Comparison of ENCODE assay signal across 18 cellular contexts in the genomic region with DNA sequence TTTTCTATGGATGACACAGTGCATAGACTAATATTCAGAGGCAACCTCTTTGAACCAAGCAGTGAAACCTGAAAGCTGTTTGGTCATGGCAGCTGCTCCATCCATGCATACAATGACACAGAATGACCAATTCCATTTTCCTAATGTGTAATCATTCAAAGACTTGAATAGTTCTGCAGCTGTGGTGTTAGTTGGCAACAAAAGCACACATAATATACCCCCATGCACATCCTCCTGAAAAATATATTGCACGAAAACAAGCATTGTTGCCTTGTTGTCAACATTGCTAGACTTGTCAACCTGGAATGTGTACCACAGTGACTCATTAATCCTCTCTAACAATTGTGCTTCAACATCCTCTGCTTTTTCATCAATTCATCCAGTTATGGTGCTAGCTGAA.
A peak's percentile ranks its signal among the peaks of the same experiment; 100 is the strongest.
DNase-seq lines count a peak whose midpoint lies in the region; ATAC-seq, FAIRE-seq and TF ChIP-seq lines count a peak whose summit lies in the region.
"Had no signal": no experiment of that assay in that cellular context is flagged by ENCODE, and none has a peak within 500 bp of the region (broad histone marks: within the 10 kb centered on the region; RNA-seq: fewer than 3 reads in every experiment).

No MANE protein-coding gene starts in this region.

- no peak overlapping the region for H3K27ac ChIP-seq in colonic mucosa
- H3K27ac ChIP-seq: A549, breast epithelium, RWPE1, tibial nerve had no signal

- TF ChIP-seq POLR2A in GM12892 (IDR thresholded peaks at IDR 0.05; ENCODE audit: low read depth, low read length): no peak

- H3K4me1 ChIP-seq in colonic mucosa: no peaks in the 10 kb centered on the region
- H3K4me1 ChIP-seq: A549, breast epithelium, Caco-2, tibial nerve had no signal

- H3K27me3 ChIP-seq in colonic mucosa: no peaks in the 10 kb centered on the region
- H3K27me3 ChIP-seq: breast epithelium, tibial nerve had no signal

- in situ Hi-C loops in KBM-7 (cut with MboI; ENCODE audit: low pct_unique_long_range_greater_than_20kb, low sequenced_read_pairs): no loop called here

- no peak overlapping the region for H3K9ac ChIP-seq in colonic mucosa (ENCODE audit: low read depth in 2 of 2, low read length in 2 of 2)

- TF ChIP-seq CTCF in colonic mucosa (IDR thresholded peaks at IDR 0.05): no peak

- ATAC-seq in GM19463 (IDR thresholded peaks at IDR 0.05; ENCODE audit: unreplicated experiment) (peak; percentile 84), HG02938 (IDR thresholded peaks at IDR 0.05; ENCODE audit: unreplicated experiment) (peak; percentile 94), HG03565 (IDR thresholded peaks at IDR 0.05; ENCODE audit: unreplicated experiment) (peak; percentile 89)
- ATAC-seq: A549, left cardiac atrium had no signal

- peak; percentile 51 for FAIRE-seq in GM12892 (lab: Jason Lieb, UNC)
- FAIRE-seq: A549 had no signal

- no peak overlapping the region for H3K4me3 ChIP-seq in colonic mucosa
- H3K4me3 ChIP-seq: A549, breast epithelium, tibial nerve had no signal

- DNase-seq in GM12892 (ENCODE audit: insufficient read length) (no peak), KBM-7 (no peak), NK-92 (lab: John Stamatoyannopoulos, UW; ENCODE audit: unreplicated experiment) (no peak), C1 segment of cervical spinal cord (lab: John Stamatoyannopoulos, UW) (no peak), colonic mucosa (no peak)
- DNase-seq: Caco-2, endodermal cell, KG1, left cardiac atrium, NCI-H146, T1000 had no signal

- intact Hi-C loops in colonic mucosa (cut with DNase I): no loop called here

- no peaks in the 10 kb centered on the region for H3K36me3 ChIP-seq in colonic mucosa
- H3K36me3 ChIP-seq: breast epithelium, tibial nerve had no signal

- H3K9me3 ChIP-seq in colonic mucosa: no peaks in the 10 kb centered on the region
- H3K9me3 ChIP-seq: A549, breast epithelium, Caco-2, tibial nerve had no signal
